25 cellular contexts compared by ENCODE assay signal in genomic region chr6:46500382-46500781, GRCh38. TPM values are rescaled to one million over a fixed set of nuclear protein-coding genes. Genes with fewer than 3 reads are reported as not detected.
"Had no signal": no experiment of that assay in that cellular context is flagged by ENCODE, and none has a peak within 500 bp of the region (broad histone marks: within the 10 kb centered on the region; RNA-seq: fewer than 3 reads in every experiment).

No MANE protein-coding gene starts in this region.

- DNase-seq: IMR-90, Karpas-422, KG1, MG63, NCI-H1092, NCI-H1105 treated with DMSO at 0.1 percent for 48 hours, NCI-H1417 treated with DMSO at 0.1 percent for 48 hours, NCI-H146, NCI-H1694 treated with DMSO at 0.1 percent for 48 hours, NCI-H1930, NCI-H2081, NCI-H2107, NCI-H2227 treated with DMSO at 0.1 percent for 48 hours, NCI-H446, NCI-H510A, NCI-H524 treated with DMSO at 0.1 percent for 48 hours, NCI-H69, NCI-H774, PC-3, SHP77, SK-N-SH had no signal

- H3K36me3 ChIP-seq: MG63 had no signal

- ATAC-seq: HepG2, Panc1, PC-3 had no signal

- H3K4me3 ChIP-seq: MG63 had no signal

- H3K27me3 ChIP-seq: MG63 had no signal

- H3K27ac ChIP-seq: RWPE1 had no signal

- H3K9me3 ChIP-seq: MG63, SK-N-SH had no signal

RNA-seq across cellular contexts. Expression of gene RCAN2, which starts 9.1 kb away (rescaled TPM):
- total RNA-seq: HepG2, OCI-LY7, PC-3 had no signal
